Comparison of ENCODE assay signal across 1 cellular context in the genomic region with DNA sequence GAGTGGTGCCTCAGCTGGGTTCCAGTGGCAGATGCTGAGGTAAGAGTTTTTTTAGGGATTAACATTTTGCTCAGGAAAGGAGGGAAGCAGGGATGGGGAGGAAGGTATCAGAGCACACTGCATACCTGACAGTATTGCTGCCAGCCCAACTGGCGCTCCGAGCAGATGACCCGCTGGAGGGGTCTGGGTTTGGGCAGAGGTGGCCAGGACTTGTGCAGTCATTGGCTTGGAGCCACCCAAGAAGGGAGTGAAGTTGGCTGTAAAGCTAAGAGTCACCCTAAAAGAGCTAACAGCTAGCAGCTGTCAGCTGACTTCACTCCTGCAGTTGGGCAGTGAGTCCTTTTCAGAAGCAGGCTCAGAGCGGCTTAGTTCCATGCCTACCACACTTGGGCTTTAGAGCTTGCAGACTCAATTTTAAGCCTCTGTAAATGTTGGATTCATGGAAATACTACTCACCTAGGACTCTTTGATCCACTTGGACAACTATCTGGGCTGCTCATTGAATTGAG.
TF ChIP-seq lines count a peak whose summit lies in the region.

No MANE protein-coding gene starts in this region.

TF ChIP-seq in IMR-90, 13 proteins besides CTCF, POLR2A, EP300 and RAD21 (continued from another document):
- TF ChIP-seq, protein P1, sequence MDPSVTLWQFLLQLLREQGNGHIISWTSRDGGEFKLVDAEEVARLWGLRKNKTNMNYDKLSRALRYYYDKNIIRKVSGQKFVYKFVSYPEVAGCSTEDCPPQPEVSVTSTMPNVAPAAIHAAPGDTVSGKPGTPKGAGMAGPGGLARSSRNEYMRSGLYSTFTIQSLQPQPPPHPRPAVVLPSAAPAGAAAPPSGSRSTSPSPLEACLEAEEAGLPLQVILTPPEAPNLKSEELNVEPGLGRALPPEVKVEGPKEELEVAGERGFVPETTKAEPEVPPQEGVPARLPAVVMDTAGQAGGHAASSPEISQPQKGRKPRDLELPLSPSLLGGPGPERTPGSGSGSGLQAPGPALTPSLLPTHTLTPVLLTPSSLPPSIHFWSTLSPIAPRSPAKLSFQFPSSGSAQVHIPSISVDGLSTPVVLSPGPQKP (IDR thresholded peaks at IDR 0.05; ENCODE audit: borderline replicate concordance, low read depth, low read length), result no peak
- TF ChIP-seq CHD1 (IDR thresholded peaks at IDR 0.05; ENCODE audit: low read depth, low read length), result no peak
- TF ChIP-seq CEBPB (IDR thresholded peaks at IDR 0.05; ENCODE audit: low read depth, low read length), result no peak
- TF ChIP-seq RCOR1 (IDR thresholded peaks at IDR 0.05; ENCODE audit: insufficient replicate concordance, low read length), result no peak
